ENCODE assay signal across 8 cellular contexts in genomic region chr11:46277623-46278386, GRCh38. TPM values are rescaled to one million over a fixed set of nuclear protein-coding genes. Genes with fewer than 3 reads are reported as not detected.
A peak's percentile ranks its signal among the peaks of the same experiment; 100 is the strongest.
DNase-seq lines count a peak whose midpoint lies in the region; ATAC-seq and TF ChIP-seq lines count a peak whose summit lies in the region.

Gene CREB3L1, plus strand, starts transcription at chr11:46277662. Its CDS starts 450 bp downstream, at chr11:46278112.

- intact Hi-C loops in activated CD4-positive, alpha-beta memory T cell treated with anti-CD3 and anti-CD28 coated beads for 36 hours (cut with micrococcal nuclease) = no loop called here

- no peak within 1 kb of the TSS for H3K27ac ChIP-seq in HEK293 (ENCODE audit: extremely low read depth, low read depth, low read length)
- peak within 1 kb of the TSS; percentile 49 for H3K27ac ChIP-seq in mesodermal cell (ENCODE audit: low read depth, low read length, severe bottlenecking)

- H3K4me1 ChIP-seq in HEK293 (ENCODE audit: control insufficient read depth, insufficient read depth, low read length) = no peaks in the 10 kb centered on the region; the same call in 1 of the 2 replicates
- H3K4me1 ChIP-seq in mesodermal cell (ENCODE audit: control insufficient read depth, insufficient read depth, low read length, poor library complexity, severe bottlenecking) = peaks cover 54% of the 10 kb centered on the region

- H3K4me3 Mint-ChIP-seq in central memory CD8-positive, alpha-beta T cell = no peak within 1 kb of the TSS
- no peak within 1 kb of the TSS for H3K4me3 Mint-ChIP-seq in activated CD4-positive, alpha-beta memory T cell treated with anti-CD3 and anti-CD28 coated beads for 36 hours

- 0 to 1% methylated on average over 48 to 50 of the region's 61 CpGs for WGBS in mesodermal cell (ENCODE audit: insufficient coverage in 2 of 2), 2 experiments

- POLR2A ChIA-PET in HEK293 (lab: Yijun Ruan, JAX) = interaction anchor here (1.0 to 1.9 kb wide), 4 partner anchors 12 to 40 kb away, joined by 3 to 7 read pairs (median 6); no protein-coding TSS in a partner anchor
- POLR2A ChIA-PET in activated CD4-positive, alpha-beta memory T cell treated with anti-CD3 and anti-CD28 coated beads for 36 hours (lab: Charles Lee) = no interaction called here

- H3K36me3 Mint-ChIP-seq in central memory CD8-positive, alpha-beta T cell (ENCODE audit: insufficient read depth) = peaks cover 2% of the 10 kb centered on the region
- H3K36me3 Mint-ChIP-seq in activated CD4-positive, alpha-beta memory T cell treated with anti-CD3 and anti-CD28 coated beads for 36 hours = no peaks in the 10 kb centered on the region

- H3K4me1 Mint-ChIP-seq in central memory CD8-positive, alpha-beta T cell = peaks cover 5% of the 10 kb centered on the region
- H3K4me1 Mint-ChIP-seq in activated CD4-positive, alpha-beta memory T cell treated with anti-CD3 and anti-CD28 coated beads for 36 hours (ENCODE audit: low read depth) = peaks cover 5% of the 10 kb centered on the region

- no peaks in the 10 kb centered on the region for H3K9me3 Mint-ChIP-seq in central memory CD8-positive, alpha-beta T cell
- H3K9me3 Mint-ChIP-seq in activated CD4-positive, alpha-beta memory T cell treated with anti-CD3 and anti-CD28 coated beads for 36 hours = no peaks in the 10 kb centered on the region

- no peak for ATAC-seq in central memory CD8-positive, alpha-beta T cell (replicated peaks; ENCODE audit: extremely low read depth, poor library complexity, severe bottlenecking)
- no peak for ATAC-seq in HG02884 (IDR thresholded peaks at IDR 0.05; ENCODE audit: unreplicated experiment)

- no peaks in the 10 kb centered on the region for H3K9me3 ChIP-seq in HEK293 (ENCODE audit: control insufficient read depth, insufficient read depth, low read depth, low read length)
- no peaks in the 10 kb centered on the region for H3K9me3 ChIP-seq in mesodermal cell (ENCODE audit: control insufficient read depth, low read length)

- H3K27ac Mint-ChIP-seq in central memory CD8-positive, alpha-beta T cell (ENCODE audit: low read depth) = peak within 1 kb of the TSS; percentile 29
- H3K27ac Mint-ChIP-seq in activated CD4-positive, alpha-beta memory T cell treated with anti-CD3 and anti-CD28 coated beads for 36 hours = no peak within 1 kb of the TSS

- H3K4me3 ChIP-seq in AG10803 (ENCODE audit: low read length) = peak within 1 kb of the TSS; percentile 99
- H3K4me3 ChIP-seq in HEK293 (ENCODE audit: low read depth, low read length) = peak within 1 kb of the TSS; percentile 49
- H3K4me3 ChIP-seq in mesodermal cell (ENCODE audit: extremely low read depth, insufficient read depth, low read length, poor library complexity, severe bottlenecking) = peak within 1 kb of the TSS; percentile 86

- H3K27me3 Mint-ChIP-seq in central memory CD8-positive, alpha-beta T cell = peaks cover 71% of the 10 kb centered on the region
- H3K27me3 Mint-ChIP-seq in activated CD4-positive, alpha-beta memory T cell treated with anti-CD3 and anti-CD28 coated beads for 36 hours = peaks cover 22% of the 10 kb centered on the region

- TF ChIP-seq CTCF in AG10803 (conservative IDR thresholded peaks at IDR 0.05; ENCODE audit: low read length) = no peak
- no peak for TF ChIP-seq CTCF in HEK293 (tag by site-specific recombination; IDR thresholded peaks at IDR 0.05)

- no peaks in the 10 kb centered on the region for H3K36me3 ChIP-seq in HEK293 (ENCODE audit: control insufficient read depth in 2 of 2, insufficient read depth in 1 of 2, low read length in 2 of 2)
- peaks cover 14% of the 10 kb centered on the region for H3K36me3 ChIP-seq in mesodermal cell (ENCODE audit: control insufficient read depth, insufficient read depth, low read length)

- DNase-seq in AG10803 (ENCODE audit: low read depth) (peak; percentile 67), NCI-H1694 (lab: John Stamatoyannopoulos, UW) (no peak)
- DNase-seq in central memory CD8-positive, alpha-beta T cell (ENCODE audit: low spot score in 2 of 2) = no peak
- DNase-seq in activated CD4-positive, alpha-beta memory T cell treated with anti-CD3 and anti-CD28 coated beads for 36 hours = no peak
- DNase-seq in activated CD4-positive, alpha-beta T cell treated with anti-CD3 and anti-CD28 coated beads for 48 hours = no peak

- CTCF ChIA-PET in HEK293 (lab: Yijun Ruan, JAX) = interaction anchor here (0.6 to 3.4 kb wide), 18 partner anchors 9 to 405 kb away, joined by 3 to 26 read pairs (median 3); no protein-coding TSS in a partner anchor
- CTCF ChIA-PET in activated CD4-positive, alpha-beta memory T cell treated with anti-CD3 and anti-CD28 coated beads for 36 hours (lab: Charles Lee) = interaction anchor here (0.6 to 3.2 kb wide), 4 partner anchors 31 to 825 kb away, joined by 3 to 18 read pairs (median 5); no protein-coding TSS in a partner anchor

TF ChIP-seq in HEK293, 187 proteins besides CTCF, POLR2A, EP300 and RAD21:
- TF ChIP-seq ZNF280D (tag by site-specific recombination; IDR thresholded peaks at IDR 0.05) (no peak), ZNF701 (tag by site-specific recombination; IDR thresholded peaks at IDR 0.05) (no peak), GLIS2 (tag by site-specific recombination; IDR thresholded peaks at IDR 0.05) (0 out of 2 replicates have a peak, but pooled peaks have one; percentile 22), ZFHX2 (tag by site-specific recombination; conservative IDR thresholded peaks at IDR 0.05) (no peak), KLF7 (tag by site-specific recombination; IDR thresholded peaks at IDR 0.05; ENCODE audit: borderline replicate concordance) (no peak), ZNF488 (tag by site-specific recombination; IDR thresholded peaks at IDR 0.05) (no peak), OVOL3 (tag by site-specific recombination; IDR thresholded peaks at IDR 0.05) (no peak)

RNA-seq across cellular contexts. Expression of gene CREB3L1, which starts in this region (rescaled TPM):
- polyA plus RNA-seq in mesodermal cell (2013, experiment 1 of 2) = 65.3 TPM
- polyA plus RNA-seq in mesodermal cell (2013, experiment 2 of 2) = 63.9 TPM
- total RNA-seq in activated CD4-positive, alpha-beta memory T cell treated with anti-CD3 and anti-CD28 coated beads for 36 hours = not detected

Comparison
In these comparisons a context has a peak if more than half of its experiments do, and no peak if none do; other contexts are left out.
1. H3K4me3 ChIP-seq: peak in every context shown above with its lines; median percentile 99 in AG10803; 86 in mesodermal cell; 49 in HEK293.